Comparison of ENCODE assay signal across 11 cellular contexts in the genomic region with DNA sequence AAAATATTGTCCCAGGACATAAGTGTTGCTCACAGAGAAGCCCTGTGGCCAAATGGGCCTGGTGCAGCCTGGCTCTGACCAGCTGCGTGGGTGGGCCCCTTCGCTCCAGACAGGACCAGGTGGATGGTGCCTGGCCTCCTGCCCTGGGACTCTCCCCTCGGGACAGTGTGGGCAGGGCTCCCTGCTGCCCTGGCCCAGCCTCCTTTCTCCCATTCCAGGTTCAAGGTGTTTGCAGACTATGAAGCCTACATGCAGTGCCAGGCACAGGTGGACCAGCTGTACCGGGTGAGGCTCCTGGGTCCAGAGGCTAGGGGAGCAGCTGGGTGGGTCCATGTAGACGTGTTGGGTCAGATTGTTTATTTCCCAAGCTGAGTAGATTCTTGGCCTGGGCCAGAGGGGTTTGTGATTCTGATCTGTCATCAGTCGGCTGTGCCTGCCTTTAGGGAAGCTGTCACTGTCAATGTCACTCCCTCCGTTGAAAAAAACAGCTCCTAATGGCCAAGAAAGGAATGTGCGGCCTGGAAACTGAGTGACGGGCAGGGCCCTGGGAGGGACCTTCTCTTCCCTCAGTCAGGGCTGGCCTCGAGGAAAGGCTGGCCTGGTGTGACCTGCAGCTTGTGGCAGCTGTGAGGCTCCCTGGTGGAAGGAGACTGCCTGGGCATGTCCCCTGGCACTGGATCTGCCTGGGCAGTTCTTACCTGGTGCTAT. TPM values are rescaled to one million over a fixed set of nuclear protein-coding genes. Genes with fewer than 3 reads are reported as not detected.
DNase-seq lines count a peak whose midpoint lies in the region; ATAC-seq and TF ChIP-seq lines count a peak whose summit lies in the region.
"Had no signal": no experiment of that assay in that cellular context is flagged by ENCODE, and none has a peak within 500 bp of the region (broad histone marks: within the 10 kb centered on the region; RNA-seq: fewer than 3 reads in every experiment).

No MANE protein-coding gene starts in this region.

- POLR2A ChIA-PET in MCF 10A (lab: Yijun Ruan, JAX), result interaction anchor here (0.6 to 4.3 kb wide), 24 partner anchors 8 to 303 kb away, joined by 3 to 93 read pairs (median 4); partner anchors contain the start of genes ABHD12, APMAP, GINS1 and PYGB

- H3K27ac ChIP-seq in layer of hippocampus (ENCODE audit: low read depth, low read length) (peak overlapping the region; percentile 62), suprapubic skin (peak overlapping the region; percentile 39)

- no peak overlapping the region for H3K4me3 ChIP-seq in suprapubic skin

- ATAC-seq in GM18868 (IDR thresholded peaks at IDR 0.05; ENCODE audit: unreplicated experiment), result no peak
- ATAC-seq in HG02981 (IDR thresholded peaks at IDR 0.05; ENCODE audit: unreplicated experiment), result no peak
- no peak for ATAC-seq in HG03432 (IDR thresholded peaks at IDR 0.05; ENCODE audit: unreplicated experiment)
- ATAC-seq: left lobe of liver had no signal

- peaks cover 26% of the 10 kb centered on the region for H3K4me1 ChIP-seq in suprapubic skin

- BruUV-seq in MCF 10A (replicated peaks; lab: Mats Ljungman, UMichigan), result no TSS peak

- no peaks in the 10 kb centered on the region for H3K9me3 Mint-ChIP-seq in MCF 10A (ENCODE audit: unreplicated experiment)

- intact Hi-C loops in MCF 10A (cut with micrococcal nuclease), result no loop called here

- 35% methylated on average over 7 of the region's 10 CpGs for WGBS in suprapubic skin

- H3K36me3 Mint-ChIP-seq in MCF 10A (ENCODE audit: insufficient read depth, unreplicated experiment), result peaks cover 99% of the 10 kb centered on the region

- H3K27me3 Mint-ChIP-seq in MCF 10A (ENCODE audit: insufficient read depth, unreplicated experiment), result no peaks in the 10 kb centered on the region

- no peak for TF ChIP-seq EP300 in suprapubic skin (IDR thresholded peaks at IDR 0.05)

- peaks cover 9% of the 10 kb centered on the region for H3K4me1 Mint-ChIP-seq in MCF 10A (ENCODE audit: insufficient read depth, unreplicated experiment)

- peaks cover 75% of the 10 kb centered on the region for H3K36me3 ChIP-seq in suprapubic skin

- CTCF ChIA-PET in MCF 10A (lab: Yijun Ruan, JAX), result interaction anchor here (0.6 to 4.6 kb wide), 34 partner anchors 11 to 1513 kb away, joined by 3 to 41 read pairs (median 4); partner anchors contain the start of gene GINS1

- TF ChIP-seq POLR2A in suprapubic skin (IDR thresholded peaks at IDR 0.05), result no peak

- H3K27me3 ChIP-seq in layer of hippocampus (ENCODE audit: control insufficient read depth, insufficient read depth, low read length), result no peaks in the 10 kb centered on the region
- H3K27me3 ChIP-seq in suprapubic skin, result no peaks in the 10 kb centered on the region

- DNase-seq in HPDE6-E6E7 (ENCODE audit: extremely low spot score) (peak; percentile 77), MCF 10A (ENCODE audit: unreplicated experiment) (peak; percentile 50), suprapubic skin (ENCODE audit: low spot score in 2 of 2) (no peak)
- no peak for DNase-seq in effector CD8-positive, alpha-beta T cell (lab: John Stamatoyannopoulos, UW)
- DNase-seq: dermis blood vessel endothelial cell, NCI-H774 had no signal

- H3K9me3 ChIP-seq in suprapubic skin, result no peaks in the 10 kb centered on the region

- TF ChIP-seq CTCF in MCF 10A (IDR thresholded peaks at IDR 0.05; ENCODE audit: unreplicated experiment), result no peak
- TF ChIP-seq CTCF in suprapubic skin (IDR thresholded peaks at IDR 0.05), result no peak

- H3K27ac Mint-ChIP-seq in MCF 10A (ENCODE audit: low read depth, unreplicated experiment), result peak overlapping the region; percentile 75

- peak overlapping the region; percentile 10 for H3K4me3 Mint-ChIP-seq in MCF 10A (ENCODE audit: unreplicated experiment)

RNA-seq across cellular contexts. Expression of gene PYGB, which starts 47.7 kb away (rescaled TPM):
- total RNA-seq in MCF 10A (2022) (375 and 435 TPM in 2 replicates), suprapubic skin (100 to 1,000 TPM; 142 to 247 (median 198) TPM)

Comparison
In these comparisons a context has a peak if more than half of its experiments do, and no peak if none do; other contexts are left out.
1. DNase-seq: peak in HPDE6-E6E7 (single experiment) and MCF 10A (single experiment); none in suprapubic skin (0 of 2) and effector CD8-positive, alpha-beta T cell (single experiment).